19 cellular contexts compared by ENCODE assay signal in the genomic region with DNA sequence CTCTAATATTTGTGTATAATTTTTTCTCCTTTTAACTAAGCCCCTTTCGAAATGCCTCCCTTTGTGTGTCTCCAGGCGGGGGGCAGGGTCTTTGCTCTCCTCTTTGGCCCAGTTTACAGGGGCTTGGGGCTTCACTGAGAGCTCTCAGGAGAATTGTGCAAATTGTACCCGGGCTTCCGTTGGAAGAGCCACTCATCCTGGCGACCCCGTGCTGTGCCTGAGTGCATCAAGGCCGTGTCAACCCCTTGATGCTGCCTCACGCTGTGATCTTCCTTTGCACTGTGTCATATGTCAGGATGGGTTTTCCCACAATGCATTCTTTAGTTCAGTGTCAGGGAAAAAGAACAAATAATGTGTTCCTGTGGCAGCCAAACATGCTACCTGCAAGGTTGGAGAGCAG.
DNase-seq lines count a peak whose midpoint lies in the region; ATAC-seq and TF ChIP-seq lines count a peak whose summit lies in the region.
"Had no signal": no experiment of that assay in that cellular context is flagged by ENCODE, and none has a peak within 500 bp of the region (broad histone marks: within the 10 kb centered on the region; RNA-seq: fewer than 3 reads in every experiment).

No MANE protein-coding gene starts in this region.

- H3K4me3 ChIP-seq in H7 (ENCODE audit: insufficient read depth, low read depth, low read length): no peak overlapping the region
- H3K4me3 ChIP-seq: lower lobe of right lung had no signal

- ATAC-seq in WTC11 (peak; percentile 90), left ventricle myocardium superior (no peak), GM18520 (IDR thresholded peaks at IDR 0.05; ENCODE audit: unreplicated experiment) (no peak)
- ATAC-seq: lower lobe of right lung had no signal

- H3K27me3 Mint-ChIP-seq in WTC11 (ENCODE audit: low read depth): no peaks in the 10 kb centered on the region

- H3K4me1 Mint-ChIP-seq in WTC11: peaks cover 41% of the 10 kb centered on the region
- H3K4me1 Mint-ChIP-seq: B cell, naive B cell had no signal

- TF ChIP-seq CTCF in WTC11 (IDR thresholded peaks at IDR 0.05): no peak

- H3K27ac Mint-ChIP-seq in WTC11: peak overlapping the region; percentile 62
- H3K27ac Mint-ChIP-seq: activated naive CD8-positive, alpha-beta T cell; B cell had no signal

- POLR2A ChIA-PET in WTC11 (lab: Charles Lee): no interaction called here

- DNase-seq in H7 (peak; percentile 10), NCI-H1417 treated with DMSO at 0.1 percent for 48 hours (lab: John Stamatoyannopoulos, UW) (peak; percentile 36), WTC11 (ENCODE audit: low spot score) (peak; percentile 50), left kidney (ENCODE audit: low read depth, low spot score) (peak; percentile 16), left ventricle myocardium superior (no peak), HUDEP-2 (lab: John Stamatoyannopoulos, UW; ENCODE audit: unreplicated experiment in 76 of 76) (no peak)
- DNase-seq: activated CD4-positive, alpha-beta T cell treated with anti-CD3 and anti-CD28 coated beads for 4 hours; activated T-cell treated with anti-CD3 and anti-CD28 coated beads, Interleukin-2, amount 50 U/mL, for 1 hour; effector memory CD4-positive, alpha-beta T cell; hippocampal formation; Kasumi-1; lower lobe of right lung; naive B cell; NCI-H1930; SHP77 treated with DMSO at 0.1 percent for 48 hours; T1000 had no signal

- H3K36me3 ChIP-seq in H7 (replicated peaks; ENCODE audit: control insufficient read depth, insufficient read depth, low read length): no peaks in the 10 kb centered on the region
- H3K36me3 ChIP-seq: lower lobe of right lung had no signal

- peak overlapping the region; percentile 49 for H3K4me3 Mint-ChIP-seq in WTC11
- H3K4me3 Mint-ChIP-seq: activated naive CD8-positive, alpha-beta T cell; B cell; naive B cell had no signal

- peaks cover 13% of the 10 kb centered on the region for H3K9me3 Mint-ChIP-seq in WTC11

- H3K27me3 ChIP-seq in H7 (ENCODE audit: control insufficient read depth, insufficient read depth, low read length): no peaks in the 10 kb centered on the region

- CTCF ChIA-PET in WTC11 (lab: Charles Lee): interaction anchor here (0.6 to 1.1 kb wide), 2 partner anchors 127 to 990 kb away, joined by 3 read pairs; no protein-coding TSS in a partner anchor

- peaks cover 3% of the 10 kb centered on the region; the same call in 1 of the 2 replicates for H3K36me3 Mint-ChIP-seq in WTC11
- H3K36me3 Mint-ChIP-seq: activated naive CD8-positive, alpha-beta T cell; naive B cell had no signal

- intact Hi-C loops in left ventricle myocardium superior (cut with micrococcal nuclease): no loop called here

TF ChIP-seq in WTC11, 78 proteins besides CTCF, POLR2A, EP300 and RAD21:
- TF ChIP-seq ZNF423 (CRISPR knock-in tag; IDR thresholded peaks at IDR 0.05) (0 out of 2 replicates have a peak, but pooled peaks have one; percentile 2), NR3C1 (CRISPR knock-in tag; conservative IDR thresholded peaks at IDR 0.05; ENCODE audit: low read depth) (no peak), TEAD1 (CRISPR knock-in tag; IDR thresholded peaks at IDR 0.05) (peak; percentile 45; the same call in 1 of the 2 replicates)
- TF ChIP-seq, protein P1, sequence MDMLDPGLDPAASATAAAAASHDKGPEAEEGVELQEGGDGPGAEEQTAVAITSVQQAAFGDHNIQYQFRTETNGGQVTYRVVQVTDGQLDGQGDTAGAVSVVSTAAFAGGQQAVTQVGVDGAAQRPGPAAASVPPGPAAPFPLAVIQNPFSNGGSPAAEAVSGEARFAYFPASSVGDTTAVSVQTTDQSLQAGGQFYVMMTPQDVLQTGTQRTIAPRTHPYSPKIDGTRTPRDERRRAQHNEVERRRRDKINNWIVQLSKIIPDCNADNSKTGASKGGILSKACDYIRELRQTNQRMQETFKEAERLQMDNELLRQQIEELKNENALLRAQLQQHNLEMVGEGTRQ (CRISPR knock-in tag; IDR thresholded peaks at IDR 0.05): 0 out of 2 replicates have a peak, but pooled peaks have one; percentile 11
TF ChIP-seq in WTC11: peak in this region for 3.

Comparison
In these comparisons a context has a peak if more than half of its experiments do, and no peak if none do; other contexts are left out.
1. DNase-seq: peak in H7 (single experiment), NCI-H1417 treated with DMSO at 0.1 percent for 48 hours (single experiment), WTC11 (single experiment) and left kidney (single experiment); none in left ventricle myocardium superior (single experiment) and HUDEP-2 (0 of 76).